In the genomic region with DNA sequence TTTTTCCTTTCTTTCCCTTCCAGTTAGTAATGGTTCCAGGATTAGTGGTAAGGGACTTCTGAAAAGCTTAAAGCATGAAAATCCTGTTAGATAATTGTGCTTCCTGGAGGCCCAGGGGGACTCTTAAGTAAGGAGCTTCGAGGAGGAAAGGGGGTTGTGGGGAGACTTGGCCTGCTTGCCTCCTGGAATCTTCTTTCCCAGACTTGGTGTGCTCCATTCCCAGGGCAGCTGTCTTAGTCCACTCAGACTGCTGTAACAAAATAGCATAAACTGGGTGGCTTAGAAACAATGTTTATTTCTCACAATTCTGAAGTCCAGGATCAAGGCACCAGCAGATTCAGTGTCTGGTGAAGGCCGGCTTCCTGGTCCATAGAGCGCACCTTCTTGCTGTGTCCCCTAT, we compare ENCODE assay signal across 1 cellular context.
TF ChIP-seq lines count a peak whose summit lies in the region.

No MANE protein-coding gene starts in this region.

TF ChIP-seq in IMR-90, 13 proteins besides CTCF, POLR2A, EP300 and RAD21:
- TF ChIP-seq NFE2L2 (IDR thresholded peaks at IDR 0.05; ENCODE audit: low read depth, low read length), result no peak
- TF ChIP-seq, protein P1, sequence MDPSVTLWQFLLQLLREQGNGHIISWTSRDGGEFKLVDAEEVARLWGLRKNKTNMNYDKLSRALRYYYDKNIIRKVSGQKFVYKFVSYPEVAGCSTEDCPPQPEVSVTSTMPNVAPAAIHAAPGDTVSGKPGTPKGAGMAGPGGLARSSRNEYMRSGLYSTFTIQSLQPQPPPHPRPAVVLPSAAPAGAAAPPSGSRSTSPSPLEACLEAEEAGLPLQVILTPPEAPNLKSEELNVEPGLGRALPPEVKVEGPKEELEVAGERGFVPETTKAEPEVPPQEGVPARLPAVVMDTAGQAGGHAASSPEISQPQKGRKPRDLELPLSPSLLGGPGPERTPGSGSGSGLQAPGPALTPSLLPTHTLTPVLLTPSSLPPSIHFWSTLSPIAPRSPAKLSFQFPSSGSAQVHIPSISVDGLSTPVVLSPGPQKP (IDR thresholded peaks at IDR 0.05; ENCODE audit: borderline replicate concordance, low read depth, low read length), result no peak
- no peak for TF ChIP-seq FOS (IDR thresholded peaks at IDR 0.05; ENCODE audit: low read depth, low read length)
- TF ChIP-seq RFX5 (IDR thresholded peaks at IDR 0.05; ENCODE audit: low read depth, low read length), result no peak
- TF ChIP-seq BHLHE40 (IDR thresholded peaks at IDR 0.05; ENCODE audit: low read depth, low read length), result no peak
- TF ChIP-seq MAFK (IDR thresholded peaks at IDR 0.05; ENCODE audit: low read depth, low read length), result no peak
- no peak for TF ChIP-seq RCOR1 (IDR thresholded peaks at IDR 0.05; ENCODE audit: insufficient replicate concordance, low read length)
- TF ChIP-seq SMC3 (IDR thresholded peaks at IDR 0.05; ENCODE audit: low read depth, low read length), result no peak
- no peak for TF ChIP-seq MAZ (IDR thresholded peaks at IDR 0.05; ENCODE audit: borderline replicate concordance, low read depth, low read length)
- TF ChIP-seq CEBPB (IDR thresholded peaks at IDR 0.05; ENCODE audit: low read depth, low read length), result no peak
- TF ChIP-seq CHD1 (IDR thresholded peaks at IDR 0.05; ENCODE audit: low read depth, low read length), result no peak
- no peak for TF ChIP-seq MXI1 (IDR thresholded peaks at IDR 0.05; ENCODE audit: borderline replicate concordance, low read depth, low read length)
- TF ChIP-seq, protein P2, sequence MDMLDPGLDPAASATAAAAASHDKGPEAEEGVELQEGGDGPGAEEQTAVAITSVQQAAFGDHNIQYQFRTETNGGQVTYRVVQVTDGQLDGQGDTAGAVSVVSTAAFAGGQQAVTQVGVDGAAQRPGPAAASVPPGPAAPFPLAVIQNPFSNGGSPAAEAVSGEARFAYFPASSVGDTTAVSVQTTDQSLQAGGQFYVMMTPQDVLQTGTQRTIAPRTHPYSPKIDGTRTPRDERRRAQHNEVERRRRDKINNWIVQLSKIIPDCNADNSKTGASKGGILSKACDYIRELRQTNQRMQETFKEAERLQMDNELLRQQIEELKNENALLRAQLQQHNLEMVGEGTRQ (IDR thresholded peaks at IDR 0.05; ENCODE audit: low read depth, low read length), result no peak
